In genomic region chrX:153667931-153668396, GRCh38 we compare ENCODE assay signal across 1 cellular context.
A peak's percentile ranks its signal among the peaks of the same experiment; 100 is the strongest.
TF ChIP-seq lines count a peak whose summit lies in the region.

No MANE protein-coding gene starts in this region.

TF ChIP-seq in H1, 55 proteins besides CTCF, POLR2A, EP300 and RAD21:
- 0 out of 2 replicates have a peak, but pooled peaks have one; percentile 4 for TF ChIP-seq ATF3 (IDR thresholded peaks at IDR 0.05; ENCODE audit: insufficient read depth, low read depth, low read length)
- no peak for TF ChIP-seq RBBP5 (IDR thresholded peaks at IDR 0.05; ENCODE audit: borderline replicate concordance, low read depth, low read length)
- TF ChIP-seq SRF (IDR thresholded peaks at IDR 0.05; ENCODE audit: low read depth, low read length) = no peak
- TF ChIP-seq SIN3A (conservative IDR thresholded peaks at IDR 0.05 in 1 of 2, IDR thresholded peaks at IDR 0.05 in 1 of 2; ENCODE audit: low read depth in 1 of 2, low read length in 2 of 2) = 0 out of 4 replicates have a peak, but pooled peaks of 1 of the 2 experiments have one; percentile 34
- peak; percentile 46; the same call in 1 of the 2 replicates for TF ChIP-seq USF2 (IDR thresholded peaks at IDR 0.05; ENCODE audit: low read length)
- TF ChIP-seq YY1 (IDR thresholded peaks at IDR 0.05; ENCODE audit: low read depth, low read length) = peak; percentile 60; the same call in 1 of the 2 replicates
- peak; percentile 14; the same call in 1 of the 2 replicates for TF ChIP-seq TBP (IDR thresholded peaks at IDR 0.05; ENCODE audit: low read depth, low read length)
- TF ChIP-seq MAX (IDR thresholded peaks at IDR 0.05) = peak; percentile 89
- peak; percentile 75; the same call in 1 of the 2 replicates for TF ChIP-seq E2F6 (IDR thresholded peaks at IDR 0.05)
- no peak for TF ChIP-seq ZNF274 (IDR thresholded peaks at IDR 0.05; ENCODE audit: borderline replicate concordance, extremely low read depth, low read length)
- TF ChIP-seq GABPA (IDR thresholded peaks at IDR 0.05; ENCODE audit: borderline replicate concordance, insufficient read depth, low read length) = no peak
TF ChIP-seq in H1: peak in this region for 7.
